Comparison of ENCODE assay signal across 1 cellular context in genomic region chr2:241770185-241770935, GRCh38.
A peak's percentile ranks its signal among the peaks of the same experiment; 100 is the strongest.
TF ChIP-seq lines count a peak whose summit lies in the region.

No MANE protein-coding gene starts in this region.

TF ChIP-seq in HepG2, 621 proteins besides CTCF, POLR2A, EP300 and RAD21 (continued from another document and continues in another):
- TF ChIP-seq RERE (CRISPR knock-in tag; IDR thresholded peaks at IDR 0.05; ENCODE audit: low read depth) = peak; percentile 74
- no peak for TF ChIP-seq HMGA1 (CRISPR knock-in tag; conservative IDR thresholded peaks at IDR 0.05)
- TF ChIP-seq ZNF577 (CRISPR knock-in tag; IDR thresholded peaks at IDR 0.05; ENCODE audit: borderline replicate concordance, low read depth) = no peak
- TF ChIP-seq ZNF318 (CRISPR knock-in tag; IDR thresholded peaks at IDR 0.05) = peak; percentile 90; the same call in 1 of the 2 replicates
- TF ChIP-seq KDM6A (CRISPR knock-in tag; IDR thresholded peaks at IDR 0.05; ENCODE audit: low read depth) = peak; percentile 95
- TF ChIP-seq ZNF362 (CRISPR knock-in tag; IDR thresholded peaks at IDR 0.05; ENCODE audit: borderline replicate concordance) = peak; percentile 58; the same call in 1 of the 2 replicates
- no peak for TF ChIP-seq PRMT3 (CRISPR knock-in tag; IDR thresholded peaks at IDR 0.05; ENCODE audit: borderline replicate concordance, low read depth)
- peak; percentile 97 for TF ChIP-seq ZNF747 (CRISPR knock-in tag; IDR thresholded peaks at IDR 0.05; ENCODE audit: borderline replicate concordance)
- TF ChIP-seq ZNF768 (CRISPR knock-in tag; IDR thresholded peaks at IDR 0.05) = peak; percentile 66; the same call in 1 of the 2 replicates
- peak; percentile 89 for TF ChIP-seq MYC (CRISPR knock-in tag; IDR thresholded peaks at IDR 0.05; ENCODE audit: borderline replicate concordance)
- peak; percentile 98 for TF ChIP-seq ZNF331 (CRISPR knock-in tag; IDR thresholded peaks at IDR 0.05)
- TF ChIP-seq ZBTB25 (CRISPR knock-in tag; IDR thresholded peaks at IDR 0.05) = peak; percentile 91
- no peak for TF ChIP-seq PTBP1 (IDR thresholded peaks at IDR 0.05; ENCODE audit: low read depth, low read length, poor library complexity, severe bottlenecking)
- peak; percentile 62; the same call in 1 of the 2 replicates for TF ChIP-seq ZNF609 (CRISPR knock-in tag; IDR thresholded peaks at IDR 0.05; ENCODE audit: borderline replicate concordance)
- TF ChIP-seq ZEB1 (IDR thresholded peaks at IDR 0.05; ENCODE audit: insufficient replicate concordance, low read depth) = peak; percentile 35
- TF ChIP-seq JARID2 (CRISPR knock-in tag; IDR thresholded peaks at IDR 0.05; ENCODE audit: insufficient replicate concordance) = peak; percentile 69
- no peak for TF ChIP-seq MLLT10 (CRISPR knock-in tag; IDR thresholded peaks at IDR 0.05)
- TF ChIP-seq ZNF788 (CRISPR knock-in tag; IDR thresholded peaks at IDR 0.05; ENCODE audit: borderline replicate concordance) = peak; percentile 95; the same call in 1 of the 2 replicates
- peak; percentile 97 for TF ChIP-seq ZNF558 (CRISPR knock-in tag; IDR thresholded peaks at IDR 0.05; ENCODE audit: borderline replicate concordance)
- no peak for TF ChIP-seq GTF3A (CRISPR knock-in tag; conservative IDR thresholded peaks at IDR 0.05)
- peak; percentile 97 for TF ChIP-seq HIVEP1 (CRISPR knock-in tag; IDR thresholded peaks at IDR 0.05)
- peak; percentile 98 for TF ChIP-seq HDAC1 (CRISPR knock-in tag; IDR thresholded peaks at IDR 0.05)
- TF ChIP-seq ZNF800 (CRISPR knock-in tag; IDR thresholded peaks at IDR 0.05) = 0 out of 2 replicates have a peak, but pooled peaks have one; percentile 59
- TF ChIP-seq CREB1 (IDR thresholded peaks at IDR 0.05) = no peak
- no peak for TF ChIP-seq CREB1 (CRISPR knock-in tag; IDR thresholded peaks at IDR 0.05)
- peak; percentile 63; the same call in 1 of the 2 replicates for TF ChIP-seq ZFP91 (CRISPR knock-in tag; IDR thresholded peaks at IDR 0.05; ENCODE audit: borderline replicate concordance)
- TF ChIP-seq NFE2 (CRISPR knock-in tag; IDR thresholded peaks at IDR 0.05) = no peak
- no peak for TF ChIP-seq ZNF33B (CRISPR knock-in tag; IDR thresholded peaks at IDR 0.05)
